13 cellular contexts compared by ENCODE assay signal in genomic region chr3:158712443-158712842, GRCh38. TPM values are rescaled to one million over a fixed set of nuclear protein-coding genes. Genes with fewer than 3 reads are reported as not detected.
A peak's percentile ranks its signal among the peaks of the same experiment; 100 is the strongest.
DNase-seq lines count a peak whose midpoint lies in the region; ATAC-seq and TF ChIP-seq lines count a peak whose summit lies in the region.
"Had no signal": no experiment of that assay in that cellular context is flagged by ENCODE, and none has a peak within 500 bp of the region (broad histone marks: within the 10 kb centered on the region; RNA-seq: fewer than 3 reads in every experiment).

No MANE protein-coding gene starts in this region.

- peaks cover 5 to 20% of the 10 kb centered on the region in 2 donors for H3K4me1 ChIP-seq in ascending aorta
- H3K4me1 ChIP-seq in neutrophil (ENCODE audit: control insufficient read depth in 1 of 2, insufficient read depth in 1 of 2, low read depth in 1 of 2, low read length in 1 of 2) = peaks cover 19 to 22% of the 10 kb centered on the region in 2 experiments

- H3K27me3 ChIP-seq in ascending aorta (no peaks in the 10 kb centered on the region), neutrophil (no peaks in the 10 kb centered on the region)

- no peaks in the 10 kb centered on the region for H3K9me3 ChIP-seq in ascending aorta
- no peaks in the 10 kb centered on the region for H3K9me3 ChIP-seq in neutrophil

- H3K36me3 ChIP-seq in ascending aorta (peaks cover 6 to 8% of the 10 kb centered on the region in 2 donors), neutrophil (no peaks in the 10 kb centered on the region)

- ATAC-seq in GM18868 (IDR thresholded peaks at IDR 0.05; ENCODE audit: unreplicated experiment) (peak; percentile 65), GM21619 (IDR thresholded peaks at IDR 0.05; ENCODE audit: unreplicated experiment) (peak; percentile 61), GM19397 (IDR thresholded peaks at IDR 0.05; ENCODE audit: unreplicated experiment) (no peak)
- ATAC-seq: HCT116 had no signal

- TF ChIP-seq CTCF in ascending aorta (IDR thresholded peaks at IDR 0.05) (no peak), neutrophil (IDR thresholded peaks at IDR 0.05) (no peak)

- H3K4me3 ChIP-seq in ascending aorta = no peak overlapping the region
- no peak overlapping the region for H3K4me3 ChIP-seq in neutrophil (ENCODE audit: low read depth in 1 of 2, low read length in 1 of 2)
- H3K4me3 ChIP-seq: PC-9 had no signal

- intact Hi-C loops in ascending aorta (cut with DNase I) = loop anchor here (10.0 kb wide), 1 partner anchor 1538 kb away; no protein-coding TSS in a partner anchor

- H3K27ac ChIP-seq in ascending aorta (peak overlapping the region; percentile 53 to 64), neutrophil (peak overlapping the region; percentile 63)

- DNase-seq in ascending aorta (ENCODE audit: low spot score in 2 of 2) (no peak), NCI-H2107 (lab: John Stamatoyannopoulos, UW) (no peak), iPS-NIHi11 (ENCODE audit: low spot score) (no peak), NCI-H226 (no peak)
- DNase-seq: CD4-positive, CD25-positive, alpha-beta regulatory T cell; KG1; NCI-H2081 treated with DMSO at 0.1 percent for 48 hours had no signal

RNA-seq across cellular contexts. Expression of gene RARRES1, which starts 19.8 kb away (rescaled TPM):
- 520 TPM for total RNA-seq in ascending aorta
- total RNA-seq: CD4-positive, CD25-positive, alpha-beta regulatory T cell had no signal

RNA-seq across cellular contexts. Expression of gene LXN, which starts 40.0 kb away (rescaled TPM):
- total RNA-seq in ascending aorta = 1.2 TPM
- total RNA-seq: PC-9 had no signal
